1 cellular context compared by ENCODE assay signal in the genomic region with DNA sequence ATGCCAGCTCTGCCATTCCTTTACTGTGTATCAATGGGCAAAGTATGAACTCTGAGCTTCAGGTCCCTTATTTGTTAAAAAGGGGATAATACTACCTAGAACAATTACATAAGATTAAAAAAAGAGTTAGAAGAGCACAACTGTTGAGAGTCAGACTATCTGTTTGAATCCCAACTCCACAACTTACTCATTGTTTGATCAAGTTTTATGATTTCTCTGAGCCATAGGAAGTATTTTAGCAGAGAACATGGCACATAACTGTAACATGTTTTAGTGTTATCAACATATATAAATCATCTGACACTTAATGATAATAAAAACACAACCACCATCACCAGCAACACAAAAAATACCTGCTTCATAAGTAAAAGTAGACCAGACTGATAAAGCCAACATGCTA.
TF ChIP-seq lines count a peak whose summit lies in the region.

No MANE protein-coding gene starts in this region.

TF ChIP-seq in K562, 482 proteins besides CTCF, POLR2A, EP300 and RAD21:
- TF ChIP-seq DNMT1 (IDR thresholded peaks at IDR 0.05), result no peak
- TF ChIP-seq LCOR (CRISPR knock-in tag; IDR thresholded peaks at IDR 0.05), result no peak
- no peak for TF ChIP-seq KAT7 (CRISPR knock-in tag; IDR thresholded peaks at IDR 0.05; ENCODE audit: borderline replicate concordance)
- TF ChIP-seq, protein P1, sequence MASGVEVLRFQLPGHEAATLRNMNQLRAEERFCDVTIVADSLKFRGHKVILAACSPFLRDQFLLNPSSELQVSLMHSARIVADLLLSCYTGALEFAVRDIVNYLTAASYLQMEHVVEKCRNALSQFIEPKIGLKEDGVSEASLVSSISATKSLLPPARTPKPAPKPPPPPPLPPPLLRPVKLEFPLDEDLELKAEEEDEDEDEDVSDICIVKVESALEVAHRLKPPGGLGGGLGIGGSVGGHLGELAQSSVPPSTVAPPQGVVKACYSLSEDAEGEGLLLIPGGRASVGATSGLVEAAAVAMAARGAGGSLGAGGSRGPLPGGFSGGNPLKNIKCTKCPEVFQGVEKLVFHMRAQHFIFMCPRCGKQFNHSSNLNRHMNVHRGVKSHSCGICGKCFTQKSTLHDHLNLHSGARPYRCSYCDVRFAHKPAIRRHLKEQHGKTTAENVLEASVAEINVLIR (CRISPR knock-in tag; IDR thresholded peaks at IDR 0.05), result no peak
- no peak for TF ChIP-seq RFX5 (IDR thresholded peaks at IDR 0.05; ENCODE audit: low read depth, low read length)
- TF ChIP-seq, protein P2, sequence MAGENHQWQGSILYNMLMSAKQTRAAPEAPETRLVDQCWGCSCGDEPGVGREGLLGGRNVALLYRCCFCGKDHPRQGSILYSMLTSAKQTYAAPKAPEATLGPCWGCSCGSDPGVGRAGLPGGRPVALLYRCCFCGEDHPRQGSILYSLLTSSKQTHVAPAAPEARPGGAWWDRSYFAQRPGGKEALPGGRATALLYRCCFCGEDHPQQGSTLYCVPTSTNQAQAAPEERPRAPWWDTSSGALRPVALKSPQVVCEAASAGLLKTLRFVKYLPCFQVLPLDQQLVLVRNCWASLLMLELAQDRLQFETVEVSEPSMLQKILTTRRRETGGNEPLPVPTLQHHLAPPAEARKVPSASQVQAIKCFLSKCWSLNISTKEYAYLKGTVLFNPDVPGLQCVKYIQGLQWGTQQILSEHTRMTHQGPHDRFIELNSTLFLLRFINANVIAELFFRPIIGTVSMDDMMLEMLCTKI (IDR thresholded peaks at IDR 0.05; ENCODE audit: partially characterized antibody), result no peak
- TF ChIP-seq POLR2H (tag; IDR thresholded peaks at IDR 0.05; ENCODE audit: low read depth), result 0 out of 2 replicates have a peak, but pooled peaks have one; percentile 15
- TF ChIP-seq ZNF589 (CRISPR knock-in tag; IDR thresholded peaks at IDR 0.05; ENCODE audit: low read depth), result no peak
- no peak for TF ChIP-seq RAD51 (IDR thresholded peaks at IDR 0.05; ENCODE audit: borderline replicate concordance, low read depth)
- no peak for TF ChIP-seq HDAC1 (IDR thresholded peaks at IDR 0.05)
- no peak for TF ChIP-seq PHTF2 (CRISPR knock-in tag; IDR thresholded peaks at IDR 0.05)
- no peak for TF ChIP-seq ZNF766 (CRISPR knock-in tag; conservative IDR thresholded peaks at IDR 0.05)
- TF ChIP-seq GABPA (tag; conservative IDR thresholded peaks at IDR 0.05; ENCODE audit: low read depth), result no peak
- TF ChIP-seq, protein P3, sequence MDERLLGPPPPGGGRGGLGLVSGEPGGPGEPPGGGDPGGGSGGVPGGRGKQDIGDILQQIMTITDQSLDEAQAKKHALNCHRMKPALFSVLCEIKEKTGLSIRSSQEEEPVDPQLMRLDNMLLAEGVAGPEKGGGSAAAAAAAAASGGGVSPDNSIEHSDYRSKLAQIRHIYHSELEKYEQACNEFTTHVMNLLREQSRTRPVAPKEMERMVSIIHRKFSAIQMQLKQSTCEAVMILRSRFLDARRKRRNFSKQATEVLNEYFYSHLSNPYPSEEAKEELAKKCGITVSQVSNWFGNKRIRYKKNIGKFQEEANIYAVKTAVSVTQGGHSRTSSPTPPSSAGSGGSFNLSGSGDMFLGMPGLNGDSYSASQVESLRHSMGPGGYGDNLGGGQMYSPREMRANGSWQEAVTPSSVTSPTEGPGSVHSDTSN (CRISPR knock-in tag; IDR thresholded peaks at IDR 0.05; ENCODE audit: low read depth), result no peak
- TF ChIP-seq, protein P3 (tag; conservative IDR thresholded peaks at IDR 0.05; ENCODE audit: low read depth), result peak; percentile 50; the same call in 1 of the 2 replicates
- TF ChIP-seq, protein P4, sequence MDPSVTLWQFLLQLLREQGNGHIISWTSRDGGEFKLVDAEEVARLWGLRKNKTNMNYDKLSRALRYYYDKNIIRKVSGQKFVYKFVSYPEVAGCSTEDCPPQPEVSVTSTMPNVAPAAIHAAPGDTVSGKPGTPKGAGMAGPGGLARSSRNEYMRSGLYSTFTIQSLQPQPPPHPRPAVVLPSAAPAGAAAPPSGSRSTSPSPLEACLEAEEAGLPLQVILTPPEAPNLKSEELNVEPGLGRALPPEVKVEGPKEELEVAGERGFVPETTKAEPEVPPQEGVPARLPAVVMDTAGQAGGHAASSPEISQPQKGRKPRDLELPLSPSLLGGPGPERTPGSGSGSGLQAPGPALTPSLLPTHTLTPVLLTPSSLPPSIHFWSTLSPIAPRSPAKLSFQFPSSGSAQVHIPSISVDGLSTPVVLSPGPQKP (CRISPR knock-in tag; IDR thresholded peaks at IDR 0.05), result no peak
- no peak for TF ChIP-seq COPS2 (conservative IDR thresholded peaks at IDR 0.05)
